In genomic region chr2:101655941-101656422, GRCh38 we compare ENCODE assay signal across 19 cellular contexts. TPM values are rescaled to one million over a fixed set of nuclear protein-coding genes. Genes with fewer than 3 reads are reported as not detected.
DNase-seq lines count a peak whose midpoint lies in the region; ATAC-seq and TF ChIP-seq lines count a peak whose summit lies in the region.
"Had no signal": no experiment of that assay in that cellular context is flagged by ENCODE, and none has a peak within 500 bp of the region (broad histone marks: within the 10 kb centered on the region; RNA-seq: fewer than 3 reads in every experiment).

No MANE protein-coding gene starts in this region.

- H3K4me1 ChIP-seq in endodermal cell (ENCODE audit: control insufficient read depth, insufficient read depth, low read length), result no peaks in the 10 kb centered on the region
- peaks cover 18% of the 10 kb centered on the region for H3K4me1 ChIP-seq in CD4-positive, alpha-beta memory T cell (ENCODE audit: insufficient read depth, low read length)
- H3K4me1 ChIP-seq: foreskin keratinocyte had no signal

- no peak overlapping the region for H3K9ac ChIP-seq in endodermal cell (ENCODE audit: extremely low read depth, low read length, poor library complexity, severe bottlenecking)

- no peak overlapping the region for H3K27ac ChIP-seq in endodermal cell (ENCODE audit: low read depth, low read length)
- H3K27ac ChIP-seq in CD4-positive, alpha-beta memory T cell (ENCODE audit: low read depth, low read length), result no peak overlapping the region
- no peak overlapping the region for H3K27ac ChIP-seq in RWPE1
- H3K27ac ChIP-seq: foreskin keratinocyte had no signal

- no peak overlapping the region for H3K27ac Mint-ChIP-seq in endodermal cell
- no peak overlapping the region for H3K27ac Mint-ChIP-seq in CD4-positive, alpha-beta memory T cell
- H3K27ac Mint-ChIP-seq: activated CD4-positive, alpha-beta T cell treated with anti-CD3 and anti-CD28 coated beads, Interleukin-2, amount 10 ng/mL, durations not matched to agents 24 days and 14 days; IgD-negative memory B cell; T-helper 2 cell treated with Interferon-gamma antibody and Interleukin-4, amounts not matched to agents 5 μg/mL and 100 μg/mL, for 36 hours had no signal

- peak; percentile 61 for DNase-seq in AG20443 (ENCODE audit: low spot score)
- DNase-seq in H4 (ENCODE audit: low spot score), result peak; percentile 38
- DNase-seq in endodermal cell, result peak; percentile 24
- no peak for DNase-seq in omental fat pad (ENCODE audit: low spot score)
- DNase-seq in NOMO-1 treated with dmso at 0.1 percent for 144 hours (lab: John Stamatoyannopoulos, UW; ENCODE audit: unreplicated experiment), result no peak
- no peak for DNase-seq in CD4-positive, alpha-beta memory T cell
- DNase-seq in RWPE1 (ENCODE audit: low spot score), result no peak
- DNase-seq: activated CD4-positive, alpha-beta T cell treated with anti-CD3 and anti-CD28 coated beads, Interleukin-2, amount 10 ng/mL, durations not matched to agents 24 days and 14 days; amniotic stem cell; foreskin keratinocyte; mesendoderm; NCI-H1092 treated with DMSO at 0.1 percent for 48 hours; occipital lobe; SIG-M5; stimulated activated CD4-positive, alpha-beta T cell treated with anti-CD3 and anti-CD28 coated beads, Interleukin-12 subunit alpha, Interleukin-12 subunit beta, amount 100 ng/mL, for 4 hours; stimulated activated naive CD8-positive, alpha-beta T cell treated with anti-CD3 and anti-CD28 coated beads, Interleukin-15, amount 100 ng/mL, for 72 hours had no signal

- no peaks in the 10 kb centered on the region for H3K36me3 Mint-ChIP-seq in endodermal cell (ENCODE audit: low read depth)
- no peaks in the 10 kb centered on the region for H3K36me3 Mint-ChIP-seq in CD4-positive, alpha-beta memory T cell

- no peak overlapping the region for H3K4me3 Mint-ChIP-seq in endodermal cell
- H3K4me3 Mint-ChIP-seq in CD4-positive, alpha-beta memory T cell, result no peak overlapping the region
- H3K4me3 Mint-ChIP-seq: activated CD4-positive, alpha-beta T cell treated with anti-CD3 and anti-CD28 coated beads, Interleukin-2, amount 10 ng/mL, durations not matched to agents 24 days and 14 days; IgD-negative memory B cell; stimulated activated naive CD8-positive, alpha-beta T cell treated with anti-CD3 and anti-CD28 coated beads, Interleukin-15, amount 100 ng/mL, for 72 hours; T-helper 2 cell treated with Interferon-gamma antibody and Interleukin-4, amounts not matched to agents 5 μg/mL and 100 μg/mL, for 36 hours had no signal

- H3K27me3 Mint-ChIP-seq in endodermal cell (ENCODE audit: insufficient read depth), result no peaks in the 10 kb centered on the region
- H3K27me3 Mint-ChIP-seq in CD4-positive, alpha-beta memory T cell, result no peaks in the 10 kb centered on the region
- H3K27me3 Mint-ChIP-seq: activated CD4-positive, alpha-beta T cell treated with anti-CD3 and anti-CD28 coated beads, Interleukin-2, amount 10 ng/mL, durations not matched to agents 24 days and 14 days; IgD-negative memory B cell; stimulated activated naive CD8-positive, alpha-beta T cell treated with anti-CD3 and anti-CD28 coated beads, Interleukin-15, amount 100 ng/mL, for 72 hours had no signal

- H3K4me1 Mint-ChIP-seq in endodermal cell, result peaks cover 4% of the 10 kb centered on the region
- H3K4me1 Mint-ChIP-seq in CD4-positive, alpha-beta memory T cell, result peaks cover 11 to 23% (median 15%) of the 10 kb centered on the region in 4 donors

- H3K9me3 Mint-ChIP-seq in endodermal cell, result peaks cover 8% of the 10 kb centered on the region
- peaks cover 0 to 4% (median 0%) of the 10 kb centered on the region in 8 donors for H3K9me3 Mint-ChIP-seq in CD4-positive, alpha-beta memory T cell
- H3K9me3 Mint-ChIP-seq: IgD-negative memory B cell had no signal

- H3K9me3 ChIP-seq in endodermal cell (ENCODE audit: control insufficient read depth, low read length), result no peaks in the 10 kb centered on the region
- H3K9me3 ChIP-seq in CD4-positive, alpha-beta memory T cell (ENCODE audit: control insufficient read depth in 1 of 2, low read length in 2 of 2), result no peaks in the 10 kb centered on the region

- POLR2A ChIA-PET in CD4-positive, alpha-beta memory T cell (lab: Charles Lee; ENCODE audit: partially characterized antibody), result no interaction called here
- POLR2A ChIA-PET in RWPE1 (lab: Yijun Ruan, JAX; ENCODE audit: low non-redundant PET), result no interaction called here

- ATAC-seq in omental fat pad (ENCODE audit: low FRiP score) (peak; percentile 86), HG02970 (IDR thresholded peaks at IDR 0.05; ENCODE audit: low FRiP score, unreplicated experiment) (no peak)
- ATAC-seq: foreskin keratinocyte; stimulated activated naive CD8-positive, alpha-beta T cell treated with anti-CD3 and anti-CD28 coated beads, Interleukin-15, amount 100 ng/mL, for 72 hours had no signal

- no peak for TF ChIP-seq CTCF in endodermal cell (conservative IDR thresholded peaks at IDR 0.05)
- TF ChIP-seq CTCF in omental fat pad (IDR thresholded peaks at IDR 0.05), result no peak
- no peak for TF ChIP-seq CTCF in RWPE1 (conservative IDR thresholded peaks at IDR 0.05; ENCODE audit: low read depth)

- H3K4me3 ChIP-seq in endodermal cell (ENCODE audit: low read length), result no peak overlapping the region
- no peak overlapping the region for H3K4me3 ChIP-seq in CD4-positive, alpha-beta memory T cell (ENCODE audit: low read length in 2 of 2)

- no peaks in the 10 kb centered on the region for H3K27me3 ChIP-seq in endodermal cell (ENCODE audit: control insufficient read depth, insufficient read depth, low read length, poor library complexity, severe bottlenecking)
- H3K27me3 ChIP-seq in CD4-positive, alpha-beta memory T cell (ENCODE audit: insufficient read depth, low read length), result no peaks in the 10 kb centered on the region
- H3K27me3 ChIP-seq: foreskin keratinocyte had no signal

- 82 to 97% methylated on average over 2 to 3 of the region's 3 CpGs for WGBS in endodermal cell (ENCODE audit: insufficient coverage in 1 of 2, insufficient read length in 1 of 2), 2 experiments

- intact Hi-C loops in CD4-positive, alpha-beta memory T cell (cut with micrococcal nuclease), result no loop called here

- CTCF ChIA-PET in CD4-positive, alpha-beta memory T cell (lab: Charles Lee; ENCODE audit: partially characterized antibody), result interaction anchor here (0.9 kb wide), 1 partner anchor 172 kb away, joined by 3 read pairs; no protein-coding TSS in a partner anchor
- CTCF ChIA-PET in RWPE1 (lab: Yijun Ruan, JAX), result interaction anchor here (0.6 kb wide), 1 partner anchor 40 kb away, joined by 4 read pairs; no protein-coding TSS in a partner anchor

- H3K36me3 ChIP-seq in endodermal cell (ENCODE audit: control insufficient read depth, insufficient read depth, low read length), result no peaks in the 10 kb centered on the region
- H3K36me3 ChIP-seq in CD4-positive, alpha-beta memory T cell (ENCODE audit: insufficient read depth, low read length), result no peaks in the 10 kb centered on the region

RNA-seq across cellular contexts. Expression of gene MAP4K4, which starts 41.5 kb away (rescaled TPM):
- total RNA-seq in H4 (2014; rRNA removed; shearing (Covaris generic)), result 17.8 and 26.4 TPM in 2 replicates
- total RNA-seq in endodermal cell (100 to 1,000 TPM; 130 to 142 TPM), omental fat pad (100 to 1,000 TPM in 3 of 4 donors, 10 to 100 TPM in 1; 85.9 to 199 (median 110) TPM)
- polyA plus RNA-seq in endodermal cell (2013, experiment 1 of 2), result 156 TPM
- 139 TPM for polyA plus RNA-seq in endodermal cell (2013, experiment 2 of 2)
- total RNA-seq in CD4-positive, alpha-beta memory T cell, result 100 to 1,000 TPM; 105 to 114 TPM
- polyA plus RNA-seq in CD4-positive, alpha-beta memory T cell, result 10 to 100 TPM in 1 of 2 donors, 1 to 10 TPM in 1; 2.4 to 18.9 TPM

Comparison
In these comparisons a context has a peak if more than half of its experiments do, and no peak if none do; other contexts are left out.
1. DNase-seq: peak in AG20443 (single experiment), H4 (single experiment) and endodermal cell (single experiment); none in omental fat pad (single experiment), NOMO-1 treated with dmso at 0.1 percent for 144 hours (single experiment), CD4-positive, alpha-beta memory T cell (0 of 5) and RWPE1 (single experiment).